14 cellular contexts compared by ENCODE assay signal in genomic region chr3:55531266-55531665, GRCh38. TPM values are rescaled to one million over a fixed set of nuclear protein-coding genes. Genes with fewer than 3 reads are reported as not detected.
DNase-seq lines count a peak whose midpoint lies in the region; ATAC-seq and TF ChIP-seq lines count a peak whose summit lies in the region.
"Had no signal": no experiment of that assay in that cellular context is flagged by ENCODE, and none has a peak within 500 bp of the region (broad histone marks: within the 10 kb centered on the region; RNA-seq: fewer than 3 reads in every experiment).

No MANE protein-coding gene starts in this region.

- H3K27ac Mint-ChIP-seq in WTC11 = no peak overlapping the region
- H3K27ac Mint-ChIP-seq: CD4-positive, CD25-positive, alpha-beta regulatory T cell had no signal

- ATAC-seq in WTC11 = peak; percentile 34

- H3K27me3 Mint-ChIP-seq in WTC11 (ENCODE audit: low read depth) = no peaks in the 10 kb centered on the region; the same call in 1 of the 2 replicates
- H3K27me3 Mint-ChIP-seq: CD4-positive, CD25-positive, alpha-beta regulatory T cell had no signal

- no peak overlapping the region for H3K4me3 Mint-ChIP-seq in WTC11
- H3K4me3 Mint-ChIP-seq: CD4-positive, CD25-positive, alpha-beta regulatory T cell had no signal

- no peaks in the 10 kb centered on the region for H3K36me3 Mint-ChIP-seq in WTC11
- H3K36me3 Mint-ChIP-seq: CD4-positive, CD25-positive, alpha-beta regulatory T cell had no signal

- CTCF ChIA-PET in WTC11 (lab: Charles Lee) = interaction anchor here (1.5 kb wide), 1 partner anchor 9 kb away, joined by 3 read pairs; no protein-coding TSS in a partner anchor

- POLR2A ChIA-PET in WTC11 (lab: Charles Lee) = no interaction called here

- H3K9me3 Mint-ChIP-seq in WTC11 = no peaks in the 10 kb centered on the region

- DNase-seq in CD1c-positive myeloid dendritic cell (ENCODE audit: extremely low spot score) = peak; percentile 26
- no peak for DNase-seq in WTC11 (ENCODE audit: low spot score)
- peak; percentile 71 for DNase-seq in left kidney (ENCODE audit: low read depth, low spot score)
- DNase-seq in retina = peak; percentile 33
- no peak for DNase-seq in NCI-H524 treated with DMSO at 0.1 percent for 48 hours (lab: John Stamatoyannopoulos, UW)
- DNase-seq in NCI-H510A (lab: John Stamatoyannopoulos, UW) = no peak
- DNase-seq in pons (ENCODE audit: low spot score) = no peak
- DNase-seq: 8988T; AML-193; CD4-positive, CD25-positive, alpha-beta regulatory T cell; DMS53; GM23248; H7 had no signal

- no peak for TF ChIP-seq CTCF in WTC11 (IDR thresholded peaks at IDR 0.05)

- peaks cover 19% of the 10 kb centered on the region for H3K4me1 Mint-ChIP-seq in WTC11
- H3K4me1 Mint-ChIP-seq: CD4-positive, CD25-positive, alpha-beta regulatory T cell had no signal

TF ChIP-seq in WTC11, 78 proteins besides CTCF, POLR2A, EP300 and RAD21 (continues in another document):
- TF ChIP-seq, protein P1, sequence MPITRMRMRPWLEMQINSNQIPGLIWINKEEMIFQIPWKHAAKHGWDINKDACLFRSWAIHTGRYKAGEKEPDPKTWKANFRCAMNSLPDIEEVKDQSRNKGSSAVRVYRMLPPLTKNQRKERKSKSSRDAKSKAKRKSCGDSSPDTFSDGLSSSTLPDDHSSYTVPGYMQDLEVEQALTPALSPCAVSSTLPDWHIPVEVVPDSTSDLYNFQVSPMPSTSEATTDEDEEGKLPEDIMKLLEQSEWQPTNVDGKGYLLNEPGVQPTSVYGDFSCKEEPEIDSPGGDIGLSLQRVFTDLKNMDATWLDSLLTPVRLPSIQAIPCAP (CRISPR knock-in tag; IDR thresholded peaks at IDR 0.05) = no peak
- TF ChIP-seq, protein P2, sequence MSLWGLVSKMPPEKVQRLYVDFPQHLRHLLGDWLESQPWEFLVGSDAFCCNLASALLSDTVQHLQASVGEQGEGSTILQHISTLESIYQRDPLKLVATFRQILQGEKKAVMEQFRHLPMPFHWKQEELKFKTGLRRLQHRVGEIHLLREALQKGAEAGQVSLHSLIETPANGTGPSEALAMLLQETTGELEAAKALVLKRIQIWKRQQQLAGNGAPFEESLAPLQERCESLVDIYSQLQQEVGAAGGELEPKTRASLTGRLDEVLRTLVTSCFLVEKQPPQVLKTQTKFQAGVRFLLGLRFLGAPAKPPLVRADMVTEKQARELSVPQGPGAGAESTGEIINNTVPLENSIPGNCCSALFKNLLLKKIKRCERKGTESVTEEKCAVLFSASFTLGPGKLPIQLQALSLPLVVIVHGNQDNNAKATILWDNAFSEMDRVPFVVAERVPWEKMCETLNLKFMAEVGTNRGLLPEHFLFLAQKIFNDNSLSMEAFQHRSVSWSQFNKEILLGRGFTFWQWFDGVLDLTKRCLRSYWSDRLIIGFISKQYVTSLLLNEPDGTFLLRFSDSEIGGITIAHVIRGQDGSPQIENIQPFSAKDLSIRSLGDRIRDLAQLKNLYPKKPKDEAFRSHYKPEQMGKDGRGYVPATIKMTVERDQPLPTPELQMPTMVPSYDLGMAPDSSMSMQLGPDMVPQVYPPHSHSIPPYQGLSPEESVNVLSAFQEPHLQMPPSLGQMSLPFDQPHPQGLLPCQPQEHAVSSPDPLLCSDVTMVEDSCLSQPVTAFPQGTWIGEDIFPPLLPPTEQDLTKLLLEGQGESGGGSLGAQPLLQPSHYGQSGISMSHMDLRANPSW (CRISPR knock-in tag; conservative IDR thresholded peaks at IDR 0.05; ENCODE audit: low read depth) = no peak
- no peak for TF ChIP-seq ZNF671 (CRISPR knock-in tag; IDR thresholded peaks at IDR 0.05)
- TF ChIP-seq KAT7 (CRISPR knock-in tag; IDR thresholded peaks at IDR 0.05; ENCODE audit: borderline replicate concordance) = no peak
- TF ChIP-seq PRDM15 (CRISPR knock-in tag; IDR thresholded peaks at IDR 0.05) = no peak
- TF ChIP-seq TEAD1 (CRISPR knock-in tag; IDR thresholded peaks at IDR 0.05) = no peak
- TF ChIP-seq ZNF423 (CRISPR knock-in tag; IDR thresholded peaks at IDR 0.05) = no peak
- no peak for TF ChIP-seq ARID4B (CRISPR knock-in tag; IDR thresholded peaks at IDR 0.05; ENCODE audit: borderline replicate concordance)
- TF ChIP-seq SOX15 (CRISPR knock-in tag; IDR thresholded peaks at IDR 0.05) = no peak
- TF ChIP-seq, protein P3, sequence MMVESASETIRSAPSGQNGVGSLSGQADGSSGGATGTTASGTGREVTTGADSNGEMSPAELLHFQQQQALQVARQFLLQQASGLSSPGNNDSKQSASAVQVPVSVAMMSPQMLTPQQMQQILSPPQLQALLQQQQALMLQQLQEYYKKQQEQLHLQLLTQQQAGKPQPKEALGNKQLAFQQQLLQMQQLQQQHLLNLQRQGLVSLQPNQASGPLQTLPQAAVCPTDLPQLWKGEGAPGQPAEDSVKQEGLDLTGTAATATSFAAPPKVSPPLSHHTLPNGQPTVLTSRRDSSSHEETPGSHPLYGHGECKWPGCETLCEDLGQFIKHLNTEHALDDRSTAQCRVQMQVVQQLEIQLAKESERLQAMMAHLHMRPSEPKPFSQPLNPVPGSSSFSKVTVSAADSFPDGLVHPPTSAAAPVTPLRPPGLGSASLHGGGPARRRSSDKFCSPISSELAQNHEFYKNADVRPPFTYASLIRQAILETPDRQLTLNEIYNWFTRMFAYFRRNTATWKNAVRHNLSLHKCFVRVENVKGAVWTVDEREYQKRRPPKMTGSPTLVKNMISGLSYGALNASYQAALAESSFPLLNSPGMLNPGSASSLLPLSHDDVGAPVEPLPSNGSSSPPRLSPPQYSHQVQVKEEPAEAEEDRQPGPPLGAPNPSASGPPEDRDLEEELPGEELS (CRISPR knock-in tag; IDR thresholded peaks at IDR 0.05) = no peak
- no peak for TF ChIP-seq NR2C2 (CRISPR knock-in tag; IDR thresholded peaks at IDR 0.05)
- no peak for TF ChIP-seq CREM (CRISPR knock-in tag; IDR thresholded peaks at IDR 0.05)
- TF ChIP-seq FOXK1 (CRISPR knock-in tag; IDR thresholded peaks at IDR 0.05) = no peak
- no peak for TF ChIP-seq MAX (CRISPR knock-in tag; IDR thresholded peaks at IDR 0.05)
- no peak for TF ChIP-seq ZNF232 (CRISPR knock-in tag; IDR thresholded peaks at IDR 0.05)
- no peak for TF ChIP-seq TEAD4 (CRISPR knock-in tag; IDR thresholded peaks at IDR 0.05)

RNA-seq across cellular contexts. Expression of gene WNT5A, which starts 44.2 kb away (rescaled TPM):
- 4.9 to 10.6 TPM (median 5.4 TPM) in 3 replicates for total RNA-seq in WTC11 (2021)
- total RNA-seq: CD4-positive, CD25-positive, alpha-beta regulatory T cell; HT-29 had no signal

Comparison
In these comparisons a context has a peak if more than half of its experiments do, and no peak if none do; other contexts are left out.
1. DNase-seq: peak in CD1c-positive myeloid dendritic cell (single experiment), left kidney (single experiment) and retina (single experiment); none in WTC11 (single experiment), NCI-H524 treated with DMSO at 0.1 percent for 48 hours (single experiment), NCI-H510A (single experiment) and pons (single experiment).